ENCODE assay signal across 8 cellular contexts in the genomic region with DNA sequence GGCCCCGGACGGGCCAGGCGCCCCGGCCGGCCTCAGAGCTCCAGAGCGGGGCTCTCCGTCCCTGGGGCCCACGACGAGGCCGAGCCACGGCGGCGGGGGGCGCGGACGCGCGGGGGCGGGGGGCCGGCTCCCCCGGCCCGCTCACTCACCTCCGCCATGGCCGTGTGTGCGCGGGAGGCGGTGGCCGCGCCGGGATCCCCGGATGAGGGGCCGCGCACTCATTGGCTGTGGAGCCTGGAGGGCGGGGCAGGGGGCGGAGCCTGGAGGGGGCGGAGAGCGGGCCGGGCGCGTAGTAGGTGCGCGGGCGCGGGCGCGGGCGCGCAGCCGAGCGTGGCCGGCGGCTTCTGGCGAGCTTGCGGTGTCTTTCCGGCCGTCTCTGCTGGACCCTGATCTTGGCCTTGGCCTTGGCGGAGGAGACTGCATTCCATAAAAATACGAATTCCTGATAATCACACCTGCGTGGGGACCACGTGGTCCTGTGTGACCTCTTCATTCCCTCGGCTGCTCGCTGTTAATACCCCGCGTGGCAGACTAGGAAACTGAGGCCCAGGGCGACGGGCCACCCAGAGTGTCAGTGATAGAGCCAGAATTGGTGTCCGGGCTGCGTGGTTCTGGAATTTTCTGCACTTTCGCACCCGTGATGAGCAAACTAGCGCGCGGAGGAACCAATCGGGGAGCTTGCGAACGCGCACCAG.
DNase-seq lines count a peak whose midpoint lies in the region; TF ChIP-seq lines count a peak whose summit lies in the region.

A gene with protein sequence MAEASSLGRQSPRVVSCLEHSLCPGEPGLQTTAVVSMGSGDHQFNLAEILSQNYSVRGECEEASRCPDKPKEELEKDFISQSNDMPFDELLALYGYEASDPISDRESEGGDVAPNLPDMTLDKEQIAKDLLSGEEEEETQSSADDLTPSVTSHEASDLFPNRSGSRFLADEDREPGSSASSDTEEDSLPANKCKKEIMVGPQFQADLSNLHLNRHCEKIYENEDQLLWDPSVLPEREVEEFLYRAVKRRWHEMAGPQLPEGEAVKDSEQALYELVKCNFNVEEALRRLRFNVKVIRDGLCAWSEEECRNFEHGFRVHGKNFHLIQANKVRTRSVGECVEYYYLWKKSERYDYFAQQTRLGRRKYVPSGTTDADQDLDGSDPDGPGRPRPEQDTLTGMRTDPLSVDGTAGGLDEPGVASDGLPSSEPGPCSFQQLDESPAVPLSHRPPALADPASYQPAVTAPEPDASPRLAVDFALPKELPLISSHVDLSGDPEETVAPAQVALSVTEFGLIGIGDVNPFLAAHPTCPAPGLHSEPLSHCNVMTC (minus strand): TSS at position 172 of the 695 bp plus-strand sequence. CDS start 14 bp downstream, at position 158.

- in situ Hi-C loops in HAP-1 (cut with MboI; ENCODE audit: low sequenced_read_pairs) (no loop called here), astrocyte of the cerebellum (cut with HindIII; ENCODE audit: low sequenced_read_pairs) (no loop called here)

- peaks cover 27% of the 10 kb centered on the region for H3K36me3 ChIP-seq in HAP-1 (replicated peaks)

- peak within 1 kb of the TSS; percentile 49 for H3K4me3 ChIP-seq in HAP-1
- peak within 1 kb of the TSS; percentile 62 for H3K4me3 ChIP-seq in astrocyte of the cerebellum (ENCODE audit: low read depth, low read length)
- H3K4me3 ChIP-seq in retinal pigment epithelial cell (ENCODE audit: low read length) = peak within 1 kb of the TSS; percentile 61

- H3K4me1 ChIP-seq in HAP-1 = peaks cover 17% of the 10 kb centered on the region

- TF ChIP-seq CTCF in astrocyte of the cerebellum (IDR thresholded peaks at IDR 0.05; ENCODE audit: low read depth, low read length, missing control alignments) (no peak), retinal pigment epithelial cell (conservative IDR thresholded peaks at IDR 0.05; ENCODE audit: low read depth, low read length) (no peak)

- H3K9me3 ChIP-seq in HAP-1 = peaks cover 11% of the 10 kb centered on the region

- peak; percentile 75 for DNase-seq in EH (ENCODE audit: low read depth)
- DNase-seq in HAP-1 (ENCODE audit: low spot score in 2 of 2) = peak; percentile 56 to 91
- peak; percentile 71 for DNase-seq in NCI-H1092 treated with DMSO at 0.1 percent for 48 hours (lab: John Stamatoyannopoulos, UW)
- DNase-seq in T1000 (lab: John Stamatoyannopoulos, UW) = peak; percentile 93
- DNase-seq in astrocyte of the cerebellum (ENCODE audit: low read depth) = peak; percentile 28
- peak; percentile 32 to 86 for DNase-seq in hippocampal formation (lab: John Stamatoyannopoulos, UW)
- DNase-seq in retinal pigment epithelial cell (ENCODE audit: low read depth) = no peak
- DNase-seq in NK-92 treated with Interleukin-12 subunit alpha and Interleukin-12 subunit beta, amount 100 ng/mL, for 24 hours (lab: John Stamatoyannopoulos, UW) = no peak

- H3K27me3 ChIP-seq in HAP-1 (ENCODE audit: low read depth) = no peaks in the 10 kb centered on the region

Comparison
In these comparisons a context has a peak if more than half of its experiments do, and no peak if none do; other contexts are left out.
1. DNase-seq: peak in EH (single experiment), HAP-1 (2 of 2), NCI-H1092 treated with DMSO at 0.1 percent for 48 hours (single experiment), T1000 (single experiment), astrocyte of the cerebellum (single experiment) and hippocampal formation (2 of 2); none in retinal pigment epithelial cell (single experiment) and NK-92 treated with Interleukin-12 subunit alpha and Interleukin-12 subunit beta, amount 100 ng/mL, for 24 hours (single experiment).
2. Peak in every context shown above with its lines, with median percentiles within 50 percentile points of each other: H3K4me3 ChIP-seq.